Comparison of ENCODE assay signal across 8 cellular contexts in the genomic region with DNA sequence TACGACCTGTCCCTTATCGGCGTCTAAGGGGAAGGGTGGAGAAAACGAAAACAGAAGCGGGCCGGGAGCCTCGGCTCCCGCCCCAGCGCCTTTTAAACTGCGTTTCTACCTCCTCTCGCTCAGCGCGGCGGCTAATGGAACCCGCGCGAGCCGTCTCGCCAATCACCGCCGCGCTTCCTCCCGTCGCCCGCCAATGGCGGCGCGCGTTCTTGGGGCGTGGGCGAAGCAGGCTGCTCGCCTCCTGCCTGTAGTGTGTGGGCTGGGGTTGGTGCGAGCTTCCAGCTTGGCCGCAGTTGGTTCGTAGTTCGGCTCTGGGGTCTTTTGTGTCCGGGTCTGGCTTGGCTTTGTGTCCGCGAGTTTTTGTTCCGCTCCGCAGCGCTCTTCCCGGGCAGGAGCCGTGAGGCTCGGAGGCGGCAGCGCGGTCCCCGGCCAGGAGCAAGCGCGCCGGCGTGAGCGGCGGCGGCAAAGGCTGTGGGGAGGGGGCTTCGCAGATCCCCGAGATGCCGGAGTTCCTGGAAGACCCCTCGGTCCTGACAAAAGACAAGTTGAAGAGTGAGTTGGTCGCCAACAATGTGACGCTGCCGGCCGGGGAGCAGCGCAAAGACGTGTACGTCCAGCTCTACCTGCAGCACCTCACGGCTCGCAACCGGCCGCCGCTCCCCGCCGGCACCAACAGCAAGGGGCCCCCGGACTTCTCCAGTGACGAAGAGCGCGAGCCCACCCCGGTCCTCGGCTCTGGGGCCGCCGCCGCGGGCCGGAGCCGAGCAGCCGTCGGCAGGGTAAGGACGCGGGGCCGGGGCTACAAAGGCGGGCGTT. TPM values are rescaled to one million over a fixed set of nuclear protein-coding genes. Genes with fewer than 3 reads are reported as not detected.
DNase-seq lines count a peak whose midpoint lies in the region; ATAC-seq and TF ChIP-seq lines count a peak whose summit lies in the region.

TMPO (plus strand) TSS at position 223 of the 816 bp plus-strand sequence; CDS start at position 501, 278 bp downstream.

- no peaks in the 10 kb centered on the region for H3K27me3 Mint-ChIP-seq in activated naive CD8-positive, alpha-beta T cell treated with anti-CD3 and anti-CD28 coated beads for 36 hours
- H3K27me3 Mint-ChIP-seq in osteocyte (ENCODE audit: unreplicated experiment) = no peaks in the 10 kb centered on the region

- H3K27me3 ChIP-seq in SU-DHL-6 (ENCODE audit: low read length) (no peaks in the 10 kb centered on the region), thoracic aorta (replicated peaks; ENCODE audit: insufficient read depth) (no peaks in the 10 kb centered on the region)

- H3K4me2 ChIP-seq in SU-DHL-6 (ENCODE audit: low read depth, low read length, poor library complexity, severe bottlenecking) = peak within 1 kb of the TSS; percentile 100

- DNase-seq in NCI-H1417 (lab: John Stamatoyannopoulos, UW) (peak; percentile 98 to 99 (median 98)), glomerular visceral epithelial cell (ENCODE audit: extremely low spot score) (peak; percentile 94), osteocyte (ENCODE audit: extremely low spot score, unreplicated experiment) (peak; percentile 97), thoracic aorta (ENCODE audit: low spot score) (peak; percentile 28)
- peak; percentile 99 for DNase-seq in activated naive CD8-positive, alpha-beta T cell treated with anti-CD3 and anti-CD28 coated beads for 36 hours

- H3K36me3 ChIP-seq in SU-DHL-6 (ENCODE audit: low read length) = peaks cover 18% of the 10 kb centered on the region
- H3K36me3 ChIP-seq in thoracic aorta = no peaks in the 10 kb centered on the region

- H3K4me1 Mint-ChIP-seq in activated naive CD8-positive, alpha-beta T cell treated with anti-CD3 and anti-CD28 coated beads for 36 hours = peaks cover 29% of the 10 kb centered on the region
- peaks cover 44% of the 10 kb centered on the region for H3K4me1 Mint-ChIP-seq in osteocyte (ENCODE audit: unreplicated experiment)

- peak within 1 kb of the TSS; percentile 98 for H3K27ac Mint-ChIP-seq in activated naive CD8-positive, alpha-beta T cell treated with anti-CD3 and anti-CD28 coated beads for 36 hours
- H3K27ac Mint-ChIP-seq in osteocyte (ENCODE audit: unreplicated experiment) = peak within 1 kb of the TSS; percentile 98

- ATAC-seq in HG02763 (IDR thresholded peaks at IDR 0.05; ENCODE audit: unreplicated experiment) = peak; percentile 87
- ATAC-seq in thoracic aorta (ENCODE audit: insufficient number of reproducible peaks, low FRiP score, low read depth) = peak; percentile 77

- no peak for TF ChIP-seq CTCF in GM12875 (IDR thresholded peaks at IDR 0.05; ENCODE audit: borderline replicate concordance, insufficient read depth, low read depth, low read length)
- TF ChIP-seq CTCF in SU-DHL-6 (IDR thresholded peaks at IDR 0.05; ENCODE audit: insufficient read depth, low read length, poor library complexity, severe bottlenecking) = no peak
- no peak for TF ChIP-seq CTCF in osteocyte (IDR thresholded peaks at IDR 0.05)
- TF ChIP-seq CTCF in thoracic aorta (IDR thresholded peaks at IDR 0.05) = no peak

- H3K9me3 ChIP-seq in SU-DHL-6 (ENCODE audit: insufficient read depth, low read length) = no peaks in the 10 kb centered on the region
- no peaks in the 10 kb centered on the region for H3K9me3 ChIP-seq in thoracic aorta

- H2AFZ ChIP-seq in SU-DHL-6 (ENCODE audit: low read depth, low read length, severe bottlenecking) = peak within 1 kb of the TSS; percentile 55

- H4K20me1 ChIP-seq in SU-DHL-6 (ENCODE audit: low read depth, low read length) = peaks cover 6% of the 10 kb centered on the region; the same call in 1 of the 2 replicates

- H3K9ac ChIP-seq in SU-DHL-6 (ENCODE audit: low read length) = peak within 1 kb of the TSS; percentile 100

- H3K9me3 Mint-ChIP-seq in activated naive CD8-positive, alpha-beta T cell treated with anti-CD3 and anti-CD28 coated beads for 36 hours = no peaks in the 10 kb centered on the region
- no peaks in the 10 kb centered on the region for H3K9me3 Mint-ChIP-seq in osteocyte (ENCODE audit: unreplicated experiment)

- peaks cover 49% of the 10 kb centered on the region for H3K36me3 Mint-ChIP-seq in activated naive CD8-positive, alpha-beta T cell treated with anti-CD3 and anti-CD28 coated beads for 36 hours
- H3K36me3 Mint-ChIP-seq in osteocyte (ENCODE audit: unreplicated experiment) = no peaks in the 10 kb centered on the region

- H3K4me3 Mint-ChIP-seq in activated naive CD8-positive, alpha-beta T cell treated with anti-CD3 and anti-CD28 coated beads for 36 hours = peak within 1 kb of the TSS; percentile 93
- H3K4me3 Mint-ChIP-seq in osteocyte (ENCODE audit: unreplicated experiment) = peak within 1 kb of the TSS; percentile 98

- no peaks in the 10 kb centered on the region for H3K9me2 ChIP-seq in SU-DHL-6 (replicated peaks; ENCODE audit: insufficient read depth, low read length)

- peaks cover 61% of the 10 kb centered on the region for H3K79me2 ChIP-seq in SU-DHL-6 (ENCODE audit: insufficient read depth, low read length)

- H3K27ac ChIP-seq in SU-DHL-6 (ENCODE audit: low read depth, low read length) = peak within 1 kb of the TSS; percentile 98
- H3K27ac ChIP-seq in thoracic aorta = peak within 1 kb of the TSS; percentile 85 to 96

- peaks cover 26% of the 10 kb centered on the region; the same call in 1 of the 2 replicates for H3F3A ChIP-seq in SU-DHL-6 (ENCODE audit: insufficient read depth)

- peaks cover 15 to 28% of the 10 kb centered on the region in 2 donors for H3K4me1 ChIP-seq in thoracic aorta (ENCODE audit: control insufficient read depth in 1 of 2, low read depth in 2 of 2)

- H3K4me3 ChIP-seq in GM12875 (ENCODE audit: low read depth, low read length) (peak within 1 kb of the TSS; percentile 97), SU-DHL-6 (ENCODE audit: insufficient read depth, low read length, poor library complexity, severe bottlenecking) (peak within 1 kb of the TSS; percentile 92), thoracic aorta (peak within 1 kb of the TSS; percentile 95)

RNA-seq across cellular contexts. Expression of gene TMPO, which starts in this region (rescaled TPM):
- total RNA-seq in activated naive CD8-positive, alpha-beta T cell treated with anti-CD3 and anti-CD28 coated beads for 36 hours = 100 to 1,000 TPM; 322 to 331 TPM
- total RNA-seq in osteocyte (53.8 and 59.3 TPM in 2 replicates), thoracic aorta (10 to 100 TPM; 41.7 to 52.6 TPM)

Comparison
In these comparisons a context has a peak if more than half of its experiments do, and no peak if none do; other contexts are left out.
1. Peak in every context shown above with its lines: DNase-seq, ATAC-seq, H3K4me3 ChIP-seq and H3K27ac ChIP-seq.
2. DNase-seq: peak in every context shown above with its lines; median percentile 99 in activated naive CD8-positive, alpha-beta T cell treated with anti-CD3 and anti-CD28 coated beads for 36 hours; 98 in NCI-H1417; 97 in osteocyte; 94 in glomerular visceral epithelial cell; 28 in thoracic aorta.